In genomic region chr6:103122766-103123601, GRCh38 we compare ENCODE assay signal across 9 cellular contexts.
DNase-seq lines count a peak whose midpoint lies in the region; ATAC-seq and TF ChIP-seq lines count a peak whose summit lies in the region.
"Had no signal": no experiment of that assay in that cellular context is flagged by ENCODE, and none has a peak within 500 bp of the region (broad histone marks: within the 10 kb centered on the region; RNA-seq: fewer than 3 reads in every experiment).

No MANE protein-coding gene starts in this region.

- H3K27ac ChIP-seq in SU-DHL-6 (ENCODE audit: low read depth, low read length) (no peak overlapping the region), heart left ventricle (no peak overlapping the region), stomach (no peak overlapping the region)

- H3K79me2 ChIP-seq in SU-DHL-6 (ENCODE audit: insufficient read depth, low read length): no peaks in the 10 kb centered on the region

- H3K27me3 ChIP-seq in SU-DHL-6 (ENCODE audit: low read length): no peaks in the 10 kb centered on the region
- no peaks in the 10 kb centered on the region for H3K27me3 ChIP-seq in heart left ventricle
- H3K27me3 ChIP-seq in stomach: no peaks in the 10 kb centered on the region

- DNase-seq in NCI-H1694 (lab: John Stamatoyannopoulos, UW): peak; percentile 6
- peak in 2 of 5 donors; percentile 13 to 61 for DNase-seq in heart left ventricle
- peak; percentile 54 for DNase-seq in stomach
- DNase-seq in mesenteric fat pad (ENCODE audit: low spot score): no peak
- DNase-seq in hippocampal formation (lab: John Stamatoyannopoulos, UW): no peak
- DNase-seq: naive B cell had no signal

- no peaks in the 10 kb centered on the region for H3K9me3 ChIP-seq in SU-DHL-6 (ENCODE audit: insufficient read depth, low read length)
- H3K9me3 ChIP-seq in heart left ventricle: no peaks in the 10 kb centered on the region
- H3K9me3 ChIP-seq in stomach: no peaks in the 10 kb centered on the region

- H3K4me1 ChIP-seq in heart left ventricle (no peaks in the 10 kb centered on the region), stomach (no peaks in the 10 kb centered on the region)

- no peak overlapping the region for H3K4me2 ChIP-seq in SU-DHL-6 (ENCODE audit: low read depth, low read length, poor library complexity, severe bottlenecking)

- peak; percentile 73 for ATAC-seq in HG02623 (IDR thresholded peaks at IDR 0.05; ENCODE audit: unreplicated experiment)
- peak; percentile 41 to 77 (median 64) for ATAC-seq in heart left ventricle

- H3K4me3 ChIP-seq in SU-DHL-6 (ENCODE audit: insufficient read depth, low read length, poor library complexity, severe bottlenecking) (no peak overlapping the region), heart left ventricle (no peak overlapping the region), stomach (no peak overlapping the region)

- H4K20me1 ChIP-seq in SU-DHL-6 (ENCODE audit: low read depth, low read length): no peaks in the 10 kb centered on the region

- intact Hi-C loops in heart left ventricle (cut with DNase I) (no loop called here), stomach (cut with DNase I; ENCODE audit: low total_unique reads) (no loop called here)

- no peaks in the 10 kb centered on the region for H3K9me2 ChIP-seq in SU-DHL-6 (replicated peaks; ENCODE audit: insufficient read depth, low read length)

- no peak overlapping the region for H3K9ac ChIP-seq in SU-DHL-6 (ENCODE audit: low read length)

- WGBS in heart left ventricle, 4 donors: 18 to 35% (median 21%) methylated on average over 10 of the region's 10 CpGs
- 26 to 33% (median 27%) methylated on average over 10 of the region's 10 CpGs for WGBS in stomach, 5 donors

- TF ChIP-seq EP300 in stomach (IDR thresholded peaks at IDR 0.05): no peak

- H2AFZ ChIP-seq in SU-DHL-6 (ENCODE audit: low read depth, low read length, severe bottlenecking): no peak overlapping the region

- TF ChIP-seq CTCF in GM12872 (IDR thresholded peaks at IDR 0.05; ENCODE audit: insufficient read depth, low read depth, low read length) (peak; percentile 67), SU-DHL-6 (IDR thresholded peaks at IDR 0.05; ENCODE audit: insufficient read depth, low read length, poor library complexity, severe bottlenecking) (peak; percentile 31), heart left ventricle (IDR thresholded peaks at IDR 0.05) (peak in 10 of 12 donors; percentile 5 to 36 (median 22)), stomach (IDR thresholded peaks at IDR 0.05) (peak in 3 of 7 experiments; percentile 7 to 26 (median 18))

- H3F3A ChIP-seq in SU-DHL-6 (ENCODE audit: insufficient read depth): no peaks in the 10 kb centered on the region

- H3K36me3 ChIP-seq in SU-DHL-6 (ENCODE audit: low read length): no peaks in the 10 kb centered on the region
- no peaks in the 10 kb centered on the region for H3K36me3 ChIP-seq in heart left ventricle
- H3K36me3 ChIP-seq in stomach: no peaks in the 10 kb centered on the region

- TF ChIP-seq POLR2A in heart left ventricle (IDR thresholded peaks at IDR 0.05) (no peak), stomach (IDR thresholded peaks at IDR 0.05) (no peak)

Comparison
In these comparisons a context has a peak if more than half of its experiments do, and no peak if none do; other contexts are left out.
1. DNase-seq: peak in NCI-H1694 (single experiment) and stomach (single experiment); none in mesenteric fat pad (single experiment) and hippocampal formation (0 of 2).